Comparison of ENCODE assay signal across 18 cellular contexts in genomic region chr21:34180826-34181359, GRCh38.
DNase-seq lines count a peak whose midpoint lies in the region; TF ChIP-seq lines count a peak whose summit lies in the region.
"Had no signal": no experiment of that assay in that cellular context is flagged by ENCODE, and none has a peak within 500 bp of the region (broad histone marks: within the 10 kb centered on the region; RNA-seq: fewer than 3 reads in every experiment).

No MANE protein-coding gene starts in this region.

- no peak for DNase-seq in left ventricle myocardium inferior
- DNase-seq in nephron progenitor cell, result no peak
- DNase-seq in tibial artery, result no peak
- no peak for DNase-seq in cerebellar cortex (ENCODE audit: low spot score)
- no peak for DNase-seq in HUDEP-2 (lab: John Stamatoyannopoulos, UW; ENCODE audit: unreplicated experiment in 76 of 76)
- no peak for DNase-seq in MV-4-11 (lab: John Stamatoyannopoulos, UW)
- no peak for DNase-seq in NCI-H2171 treated with DMSO at 0.1 percent for 48 hours (lab: John Stamatoyannopoulos, UW)
- DNase-seq: activated CD4-positive, alpha-beta T cell treated with anti-CD3 and anti-CD28 coated beads, Interleukin-2, amount 50 U/mL, for 48 hours; DMS79 treated with DMSO at 0.1 percent for 48 hours; NCI-H1436 treated with DMSO at 0.1 percent for 48 hours; NCI-H446 treated with DMSO at 0.1 percent for 48 hours; RPMI8226; stimulated activated CD4-positive, alpha-beta T cell treated with anti-CD3 and anti-CD28 coated beads, Interleukin-4, amount 100 ng/mL, for 1 hour had no signal

- H3K27me3 ChIP-seq in left ventricle myocardium inferior (ENCODE audit: low read depth) (no peaks in the 10 kb centered on the region), tibial artery (no peaks in the 10 kb centered on the region)
- H3K27me3 ChIP-seq: BLaER1 treated with 17β-estradiol and CSF1 and Interleukin-3, amounts not matched to agents 10 nM and 100 nM had no signal

- H3K36me3 ChIP-seq in left ventricle myocardium inferior (no peaks in the 10 kb centered on the region), tibial artery (no peaks in the 10 kb centered on the region)

- H3K4me1 Mint-ChIP-seq in brain, result peaks cover 45% of the 10 kb centered on the region
- H3K4me1 Mint-ChIP-seq in nephron progenitor cell, result peaks cover 41% of the 10 kb centered on the region
- H3K4me1 Mint-ChIP-seq: memory B cell had no signal

- peak overlapping the region; percentile 34 for H3K4me3 ChIP-seq in left ventricle myocardium inferior
- H3K4me3 ChIP-seq in tibial artery, result peak overlapping the region; percentile 38 to 48
- H3K4me3 ChIP-seq: BLaER1 treated with 17β-estradiol and CSF1 and Interleukin-3, amounts not matched to agents 10 nM and 100 nM; K562 had no signal

- H3K27ac Mint-ChIP-seq in brain, result peak overlapping the region in 3 of 5 experiments; percentile 79 to 84 (median 83)
- peak overlapping the region; percentile 66 for H3K27ac Mint-ChIP-seq in nephron progenitor cell
- H3K27ac Mint-ChIP-seq: memory B cell had no signal

- H3K9me3 ChIP-seq in left ventricle myocardium inferior (replicated peaks) (no peaks in the 10 kb centered on the region), tibial artery (no peaks in the 10 kb centered on the region)

- H3K27ac ChIP-seq in left ventricle myocardium inferior (replicated peaks) (peak overlapping the region; percentile 66), tibial artery (peak overlapping the region; percentile 65 to 76)
- H3K27ac ChIP-seq: BLaER1 treated with 17β-estradiol and CSF1 and Interleukin-3, amounts not matched to agents 10 nM and 100 nM; parathyroid adenoma had no signal

- intact Hi-C loops in left ventricle myocardium inferior (cut with micrococcal nuclease), result no loop called here
- intact Hi-C loops in tibial artery (cut with DNase I; ENCODE audit: low total_unique reads), result loop anchor here (10.0 kb wide), 1 partner anchor 46 kb away; no protein-coding TSS in a partner anchor

- peak overlapping the region in 4 of 5 experiments; percentile 14 to 77 (median 66) for H3K4me3 Mint-ChIP-seq in brain
- H3K4me3 Mint-ChIP-seq in nephron progenitor cell, result peak overlapping the region; percentile 58
- H3K4me3 Mint-ChIP-seq: memory B cell had no signal

- H3K4me1 ChIP-seq in left ventricle myocardium inferior, result peaks cover 6% of the 10 kb centered on the region
- H3K4me1 ChIP-seq in tibial artery, result peaks cover 0 to 65% (median 26%) of the 10 kb centered on the region in 4 donors
- H3K4me1 ChIP-seq: BLaER1 treated with 17β-estradiol and CSF1 and Interleukin-3, amounts not matched to agents 10 nM and 100 nM; parathyroid adenoma had no signal

- H3K27me3 Mint-ChIP-seq in brain (no peaks in the 10 kb centered on the region), nephron progenitor cell (ENCODE audit: low read depth, poor library complexity) (no peaks in the 10 kb centered on the region)
- H3K27me3 Mint-ChIP-seq: memory B cell had no signal

- TF ChIP-seq CTCF in brain (conservative IDR thresholded peaks at IDR 0.05), result no peak
- no peak for TF ChIP-seq CTCF in left ventricle myocardium inferior (IDR thresholded peaks at IDR 0.05; ENCODE audit: borderline replicate concordance)
- TF ChIP-seq CTCF in nephron progenitor cell (IDR thresholded peaks at IDR 0.05), result no peak
- no peak for TF ChIP-seq CTCF in tibial artery (IDR thresholded peaks at IDR 0.05)

- H3K36me3 Mint-ChIP-seq in brain (no peaks in the 10 kb centered on the region), nephron progenitor cell (ENCODE audit: low read depth) (peaks cover 19% of the 10 kb centered on the region)

- peaks cover 0 to 3% (median under 1%) of the 10 kb centered on the region in 5 experiments for H3K9me3 Mint-ChIP-seq in brain
- H3K9me3 Mint-ChIP-seq in nephron progenitor cell, result peaks cover 14% of the 10 kb centered on the region
